Comparison of ENCODE assay signal across 1 cellular context in the genomic region with DNA sequence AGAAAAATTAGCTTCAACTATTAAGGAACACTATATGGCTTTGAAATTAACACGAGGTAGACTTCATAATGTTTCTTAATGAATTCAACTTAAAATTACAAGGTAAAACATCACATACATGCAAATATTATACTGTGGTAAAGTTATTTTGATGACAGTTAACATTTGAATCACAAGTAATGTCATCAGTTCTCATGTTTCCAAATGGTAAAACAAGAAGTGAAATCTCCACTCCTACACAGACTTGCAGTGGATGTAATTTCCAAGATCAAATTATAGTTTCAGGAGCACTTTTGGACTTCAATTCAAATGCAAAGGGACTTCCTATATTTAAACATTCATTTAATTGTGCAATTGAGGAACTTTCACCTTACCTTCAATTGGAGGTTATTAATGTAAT.
TF ChIP-seq lines count a peak whose summit lies in the region.

No MANE protein-coding gene starts in this region.

TF ChIP-seq in GM12878, 131 proteins besides CTCF, POLR2A, EP300 and RAD21 (continued from another document):
- TF ChIP-seq ZNF24 (IDR thresholded peaks at IDR 0.05) (no peak), SPI1 (IDR thresholded peaks at IDR 0.05; ENCODE audit: borderline replicate concordance, insufficient read depth, low read depth, low read length) (peak; percentile 70)
- TF ChIP-seq, protein P1, sequence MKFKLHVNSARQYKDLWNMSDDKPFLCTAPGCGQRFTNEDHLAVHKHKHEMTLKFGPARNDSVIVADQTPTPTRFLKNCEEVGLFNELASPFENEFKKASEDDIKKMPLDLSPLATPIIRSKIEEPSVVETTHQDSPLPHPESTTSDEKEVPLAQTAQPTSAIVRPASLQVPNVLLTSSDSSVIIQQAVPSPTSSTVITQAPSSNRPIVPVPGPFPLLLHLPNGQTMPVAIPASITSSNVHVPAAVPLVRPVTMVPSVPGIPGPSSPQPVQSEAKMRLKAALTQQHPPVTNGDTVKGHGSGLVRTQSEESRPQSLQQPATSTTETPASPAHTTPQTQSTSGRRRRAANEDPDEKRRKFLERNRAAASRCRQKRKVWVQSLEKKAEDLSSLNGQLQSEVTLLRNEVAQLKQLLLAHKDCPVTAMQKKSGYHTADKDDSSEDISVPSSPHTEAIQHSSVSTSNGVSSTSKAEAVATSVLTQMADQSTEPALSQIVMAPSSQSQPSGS (IDR thresholded peaks at IDR 0.05; ENCODE audit: low read length), result 0 out of 2 replicates have a peak, but pooled peaks have one; percentile 23
